Comparison of ENCODE assay signal across 10 cellular contexts in the genomic region with DNA sequence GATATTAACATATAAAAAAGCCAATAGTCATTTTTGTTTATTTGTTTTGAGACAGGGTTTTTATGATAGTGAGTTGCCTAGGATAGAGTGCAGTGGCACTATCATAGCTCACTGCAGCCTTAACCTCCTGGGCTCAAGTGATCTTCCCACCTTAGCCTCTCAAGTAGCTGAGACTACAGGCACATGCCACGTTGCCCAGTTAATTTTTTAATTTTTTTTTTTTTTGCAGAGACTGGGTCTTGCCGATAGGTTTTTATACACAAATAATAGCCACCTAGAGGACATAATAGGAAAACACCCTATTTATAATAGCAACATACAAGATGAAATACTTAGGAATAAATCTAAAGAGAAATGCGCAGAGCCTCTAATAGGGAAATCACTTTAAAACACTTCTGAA. TPM values are rescaled to one million over a fixed set of nuclear protein-coding genes. Genes with fewer than 3 reads are reported as not detected.
DNase-seq lines count a peak whose midpoint lies in the region; ATAC-seq and TF ChIP-seq lines count a peak whose summit lies in the region.
"Had no signal": no experiment of that assay in that cellular context is flagged by ENCODE, and none has a peak within 500 bp of the region (broad histone marks: within the 10 kb centered on the region; RNA-seq: fewer than 3 reads in every experiment).

No MANE protein-coding gene starts in this region.

- DNase-seq in DMS 273 (lab: John Stamatoyannopoulos, UW; ENCODE audit: unreplicated experiment) (peak; percentile 46), DMS 273 treated with DMSO at 0.1 percent for 48 hours (lab: John Stamatoyannopoulos, UW) (no peak), NCI-H2171 treated with DMSO at 0.1 percent for 48 hours (lab: John Stamatoyannopoulos, UW) (peak; percentile 53), dorsolateral prefrontal cortex (no peak), osteoblast (ENCODE audit: insufficient read length, low spot score, missing footprints) (no peak), ovary (no peak)
- no peak for DNase-seq in stimulated activated CD8-positive, alpha-beta memory T cell treated with anti-CD3 and anti-CD28 coated beads, Interleukin-4, amount 100 ng/mL, for 48 hours
- DNase-seq in activated naive CD4-positive, alpha-beta T cell treated with anti-CD3 and anti-CD28 coated beads, Interleukin-2, amount 50 U/mL, for 72 hours (ENCODE audit: low spot score in 2 of 2): no peak
- DNase-seq: 8988T, NCI-H748 treated with DMSO at 0.1 percent for 48 hours had no signal

- H3K9me3 ChIP-seq in osteoblast (ENCODE audit: low read depth, low read length) (no peaks in the 10 kb centered on the region), ovary (no peaks in the 10 kb centered on the region)

- H2AFZ ChIP-seq in osteoblast (ENCODE audit: low read length): no peak overlapping the region

- H3K4me3 ChIP-seq in dorsolateral prefrontal cortex: no peak overlapping the region
- H3K4me3 ChIP-seq in osteoblast (ENCODE audit: insufficient read depth, low read length): no peak overlapping the region
- H3K4me3 ChIP-seq in ovary: no peak overlapping the region

- H3K36me3 ChIP-seq in osteoblast (ENCODE audit: insufficient read depth, low read length) (peaks cover 41% of the 10 kb centered on the region), ovary (no peaks in the 10 kb centered on the region)

- no peak for ATAC-seq in activated naive CD4-positive, alpha-beta T cell treated with anti-CD3 and anti-CD28 coated beads, Interleukin-2, amount 50 U/mL, for 72 hours

- H3K4me2 ChIP-seq in osteoblast (ENCODE audit: insufficient read depth, low read length): no peak overlapping the region

- TF ChIP-seq EP300 in ovary (IDR thresholded peaks at IDR 0.05): no peak

- H3K27ac Mint-ChIP-seq in activated naive CD4-positive, alpha-beta T cell treated with anti-CD3 and anti-CD28 coated beads, Interleukin-2, amount 50 U/mL, for 72 hours: peak overlapping the region in 1 of 2 donors; percentile 55

- H3K4me1 ChIP-seq in osteoblast (ENCODE audit: insufficient read depth, low read length): peaks cover 16% of the 10 kb centered on the region
- H3K4me1 ChIP-seq in ovary (ENCODE audit: insufficient read depth): peaks cover 1% of the 10 kb centered on the region

- WGBS in ovary, 3 donors: 30 to 31% (median 31%) methylated on average over 3 of the region's 3 CpGs

- no peaks in the 10 kb centered on the region for H3K9me3 Mint-ChIP-seq in activated naive CD4-positive, alpha-beta T cell treated with anti-CD3 and anti-CD28 coated beads, Interleukin-2, amount 50 U/mL, for 72 hours

- no peak for TF ChIP-seq POLR2A in ovary (IDR thresholded peaks at IDR 0.05)

- H3K27ac ChIP-seq in dorsolateral prefrontal cortex (peak overlapping the region in 6 of 59 donors; percentile 6 to 45 (median 30)), osteoblast (ENCODE audit: low read depth, low read length) (no peak overlapping the region), ovary (no peak overlapping the region)

- no peaks in the 10 kb centered on the region for H3K27me3 ChIP-seq in dorsolateral prefrontal cortex
- no peaks in the 10 kb centered on the region for H3K27me3 ChIP-seq in osteoblast (ENCODE audit: insufficient read depth, low read length)
- no peaks in the 10 kb centered on the region for H3K27me3 ChIP-seq in ovary

- H3K36me3 Mint-ChIP-seq in activated naive CD4-positive, alpha-beta T cell treated with anti-CD3 and anti-CD28 coated beads, Interleukin-2, amount 50 U/mL, for 72 hours: peaks cover 0 to 4% of the 10 kb centered on the region in 2 donors

- H4K20me1 ChIP-seq in osteoblast (ENCODE audit: insufficient read depth, low read length): peaks cover 18% of the 10 kb centered on the region

- TF ChIP-seq CTCF in dorsolateral prefrontal cortex (IDR thresholded peaks at IDR 0.05 in 54 of 56, conservative IDR thresholded peaks at IDR 0.05 in 2 of 56; ENCODE audit: low read depth in 1 of 56, partially characterized antibody in 56 of 56): peak in 44 of 56 donors; percentile 8 to 51 (median 33)
- TF ChIP-seq CTCF in osteoblast (IDR thresholded peaks at IDR 0.05; ENCODE audit: extremely low read depth, low read depth, low read length): peak; percentile 50
- no peak for TF ChIP-seq CTCF in ovary (IDR thresholded peaks at IDR 0.05)

- H3K79me2 ChIP-seq in osteoblast (ENCODE audit: insufficient read depth, low read length): peaks cover 84% of the 10 kb centered on the region

- intact Hi-C loops in dorsolateral prefrontal cortex (cut with DNase I): no loop called here
- intact Hi-C loops in ovary (cut with DNase I): no loop called here

RNA-seq across cellular contexts. Expression of a gene that starts 13.3 kb away (rescaled TPM):
- total RNA-seq in dorsolateral prefrontal cortex (100 to 1,000 TPM in 1 of 120 experiments, 10 to 100 TPM in 119; 45.5 to 100 (median 65.5) TPM), osteoblast (36.2 and 39.2 TPM in 2 replicates), ovary (10 to 100 TPM; 27.6 to 62.6 (median 49.0) TPM)
- polyA plus RNA-seq in ovary: 10 to 100 TPM; 27.0 to 65.3 TPM
- 10 to 100 TPM; 74.8 to 78.0 TPM for total RNA-seq in activated naive CD4-positive, alpha-beta T cell treated with anti-CD3 and anti-CD28 coated beads, Interleukin-2, amount 50 U/mL, for 72 hours

Comparison
In these comparisons a context has a peak if more than half of its experiments do, and no peak if none do; other contexts are left out.
1. DNase-seq: peak in DMS 273 (single experiment) and NCI-H2171 treated with DMSO at 0.1 percent for 48 hours (single experiment); none in DMS 273 treated with DMSO at 0.1 percent for 48 hours (single experiment), dorsolateral prefrontal cortex (0 of 10), osteoblast (single experiment), stimulated activated CD8-positive, alpha-beta memory T cell treated with anti-CD3 and anti-CD28 coated beads, Interleukin-4, amount 100 ng/mL, for 48 hours (single experiment), ovary (0 of 5) and activated naive CD4-positive, alpha-beta T cell treated with anti-CD3 and anti-CD28 coated beads, Interleukin-2, amount 50 U/mL, for 72 hours (0 of 2).
2. CTCF ChIP-seq: peak in dorsolateral prefrontal cortex (44 of 56) and osteoblast (single experiment); none in ovary (0 of 3).